8 cellular contexts compared by ENCODE assay signal in the genomic region with DNA sequence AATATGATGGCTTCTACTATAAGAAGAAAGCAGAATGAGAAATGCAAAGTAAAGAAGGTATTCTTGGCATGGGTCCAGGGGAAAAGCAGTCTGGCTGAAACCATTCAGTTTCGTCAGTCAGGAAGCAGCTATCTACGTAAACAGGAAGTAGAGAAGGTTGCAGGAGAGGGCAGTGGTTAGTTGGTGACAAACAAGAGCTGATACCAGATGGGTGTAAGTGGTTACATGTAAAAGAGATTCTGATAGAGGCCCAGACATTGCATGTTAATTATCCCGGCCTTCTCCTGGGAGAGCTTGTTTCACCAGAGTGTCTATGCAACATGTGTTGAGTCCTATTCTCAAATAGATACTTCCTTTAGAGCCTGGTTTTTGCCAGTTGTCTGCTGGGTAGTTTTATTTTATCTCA. TPM values are rescaled to one million over a fixed set of nuclear protein-coding genes. Genes with fewer than 3 reads are reported as not detected.
DNase-seq lines count a peak whose midpoint lies in the region; ATAC-seq and TF ChIP-seq lines count a peak whose summit lies in the region.

No MANE protein-coding gene starts in this region.

- WGBS in hepatocyte (ENCODE audit: low lambda C conversion rate, missing lambda C conversion rate): 50% methylated on average over 3 of the region's 3 CpGs

- no peak for TF ChIP-seq CTCF in hepatocyte (IDR thresholded peaks at IDR 0.05; ENCODE audit: poor library complexity)

- peak overlapping the region; percentile 10 for H2AFZ ChIP-seq in hepatocyte

- H3K79me2 ChIP-seq in hepatocyte: no peaks in the 10 kb centered on the region

- ATAC-seq in HG03108 (IDR thresholded peaks at IDR 0.05; ENCODE audit: unreplicated experiment): peak; percentile 100

- H3K9me2 ChIP-seq in hepatocyte (replicated peaks; ENCODE audit: insufficient read depth): no peaks in the 10 kb centered on the region

- H3K9me3 ChIP-seq in hepatocyte (ENCODE audit: low read depth): no peaks in the 10 kb centered on the region

- H3K36me3 ChIP-seq in hepatocyte (replicated peaks; ENCODE audit: insufficient read depth, low read depth): no peaks in the 10 kb centered on the region

- H3K27ac ChIP-seq in hepatocyte: peak overlapping the region; percentile 70

- H3K27me3 ChIP-seq in hepatocyte: no peaks in the 10 kb centered on the region

- peak; percentile 10 to 46 (median 22) for DNase-seq in stimulated activated CD4-positive, alpha-beta T cell treated with anti-CD3 and anti-CD28 coated beads, Interleukin-12 subunit alpha, Interleukin-12 subunit beta, amount 100 ng/mL, for 48 hours (ENCODE audit: low read depth in 2 of 3, low spot score in 1 of 3)
- no peak for DNase-seq in stimulated activated CD4-positive, alpha-beta T cell treated with anti-CD3 and anti-CD28 coated beads, Interleukin-12 subunit alpha, Interleukin-12 subunit beta, amount 100 ng/mL, for 4 hours
- DNase-seq in NOMO-1 (lab: John Stamatoyannopoulos, UW; ENCODE audit: unreplicated experiment in 2 of 2): peak; percentile 72 to 94
- peak; percentile 10 to 48 for DNase-seq in activated T-helper 1 cell treated with anti-CD3 and anti-CD28 coated beads, Interleukin-2, amount 50 U/mL, for 16 hours (ENCODE audit: low read depth in 1 of 2, low spot score in 1 of 2)
- peak; percentile 64 for DNase-seq in hepatocyte (ENCODE audit: low spot score)
- peak; percentile 22 to 40 for DNase-seq in stimulated activated CD8-positive, alpha-beta memory T cell treated with anti-CD3 and anti-CD28 coated beads, Interleukin-4, amount 100 ng/mL, for 4 hours (ENCODE audit: low read depth in 2 of 2, low spot score in 1 of 2)
- DNase-seq in RKO (ENCODE audit: low spot score): no peak

- H3K4me3 ChIP-seq in hepatocyte: no peak overlapping the region

- H3K4me1 ChIP-seq in hepatocyte (ENCODE audit: insufficient read depth): peaks cover 12% of the 10 kb centered on the region

- no peaks in the 10 kb centered on the region for H4K20me1 ChIP-seq in hepatocyte (ENCODE audit: insufficient read depth, poor library complexity, severe bottlenecking)

- H3K4me2 ChIP-seq in hepatocyte: no peak overlapping the region

RNA-seq across cellular contexts. Expression of a gene that starts 58.4 kb away (rescaled TPM):
- total RNA-seq in hepatocyte: 178 and 182 TPM in 2 replicates
- 214 and 243 TPM in 2 replicates for polyA plus RNA-seq in hepatocyte

Comparison
In these comparisons a context has a peak if more than half of its experiments do, and no peak if none do; other contexts are left out.
1. DNase-seq: peak in stimulated activated CD4-positive, alpha-beta T cell treated with anti-CD3 and anti-CD28 coated beads, Interleukin-12 subunit alpha, Interleukin-12 subunit beta, amount 100 ng/mL, for 48 hours (3 of 3), NOMO-1 (2 of 2), activated T-helper 1 cell treated with anti-CD3 and anti-CD28 coated beads, Interleukin-2, amount 50 U/mL, for 16 hours (2 of 2), hepatocyte (single experiment) and stimulated activated CD8-positive, alpha-beta memory T cell treated with anti-CD3 and anti-CD28 coated beads, Interleukin-4, amount 100 ng/mL, for 4 hours (2 of 2); none in stimulated activated CD4-positive, alpha-beta T cell treated with anti-CD3 and anti-CD28 coated beads, Interleukin-12 subunit alpha, Interleukin-12 subunit beta, amount 100 ng/mL, for 4 hours (single experiment) and RKO (single experiment).